Comparison of ENCODE assay signal across 8 cellular contexts in genomic region chr3:56801597-56802410, GRCh38. TPM values are rescaled to one million over a fixed set of nuclear protein-coding genes. Genes with fewer than 3 reads are reported as not detected.
DNase-seq lines count a peak whose midpoint lies in the region; ATAC-seq and TF ChIP-seq lines count a peak whose summit lies in the region.

A gene with protein sequence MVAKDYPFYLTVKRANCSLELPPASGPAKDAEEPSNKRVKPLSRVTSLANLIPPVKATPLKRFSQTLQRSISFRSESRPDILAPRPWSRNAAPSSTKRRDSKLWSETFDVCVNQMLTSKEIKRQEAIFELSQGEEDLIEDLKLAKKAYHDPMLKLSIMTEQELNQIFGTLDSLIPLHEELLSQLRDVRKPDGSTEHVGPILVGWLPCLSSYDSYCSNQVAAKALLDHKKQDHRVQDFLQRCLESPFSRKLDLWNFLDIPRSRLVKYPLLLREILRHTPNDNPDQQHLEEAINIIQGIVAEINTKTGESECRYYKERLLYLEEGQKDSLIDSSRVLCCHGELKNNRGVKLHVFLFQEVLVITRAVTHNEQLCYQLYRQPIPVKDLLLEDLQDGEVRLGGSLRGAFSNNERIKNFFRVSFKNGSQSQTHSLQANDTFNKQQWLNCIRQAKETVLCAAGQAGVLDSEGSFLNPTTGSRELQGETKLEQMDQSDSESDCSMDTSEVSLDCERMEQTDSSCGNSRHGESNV (minus strand): TSS chr3:56801949. CDS start chr3:56801798, 151 bp downstream.

- peak within 1 kb of the TSS; percentile 93 for H3K27ac Mint-ChIP-seq in CD8-positive, alpha-beta T cell
- H3K27ac Mint-ChIP-seq in activated T-cell treated with anti-CD3 and anti-CD28 coated beads, Interleukin-2, amount 50 U/mL, for 24 hours = peak within 1 kb of the TSS; percentile 94

- peak within 1 kb of the TSS; percentile 94 for H3K4me2 ChIP-seq in OCI-LY3 (ENCODE audit: low read length)

- peak within 1 kb of the TSS; percentile 95 for H3K4me3 Mint-ChIP-seq in CD8-positive, alpha-beta T cell
- peak within 1 kb of the TSS; percentile 91 for H3K4me3 Mint-ChIP-seq in activated T-cell treated with anti-CD3 and anti-CD28 coated beads, Interleukin-2, amount 50 U/mL, for 24 hours

- no peaks in the 10 kb centered on the region for H3K9me3 Mint-ChIP-seq in CD8-positive, alpha-beta T cell
- H3K9me3 Mint-ChIP-seq in activated T-cell treated with anti-CD3 and anti-CD28 coated beads, Interleukin-2, amount 50 U/mL, for 24 hours = no peaks in the 10 kb centered on the region

- no peaks in the 10 kb centered on the region for H3K36me3 ChIP-seq in CD8-positive, alpha-beta T cell (ENCODE audit: insufficient read depth, low read length)
- H3K36me3 ChIP-seq in OCI-LY3 (replicated peaks; ENCODE audit: low read depth, low read length) (no peaks in the 10 kb centered on the region), esophagus (ENCODE audit: control insufficient read depth in 2 of 2, insufficient read depth in 2 of 2, low read length in 1 of 2) (no peaks in the 10 kb centered on the region), muscle layer of colon (ENCODE audit: insufficient read depth, low read length) (no peaks in the 10 kb centered on the region)

- ATAC-seq in CD8-positive, alpha-beta T cell = peak; percentile 82
- peak; percentile 90 for ATAC-seq in GM19397 (IDR thresholded peaks at IDR 0.05; ENCODE audit: unreplicated experiment)
- ATAC-seq in HG03571 (IDR thresholded peaks at IDR 0.05; ENCODE audit: unreplicated experiment) = peak; percentile 89

- H3K27me3 ChIP-seq in CD8-positive, alpha-beta T cell (ENCODE audit: insufficient read depth, low read length) = no peaks in the 10 kb centered on the region
- peaks cover 4% of the 10 kb centered on the region; the same call in 1 of the 2 replicates for H3K27me3 ChIP-seq in OCI-LY3 (ENCODE audit: low read depth, low read length)
- no peaks in the 10 kb centered on the region for H3K27me3 ChIP-seq in esophagus (ENCODE audit: control insufficient read depth in 1 of 2, insufficient read depth in 2 of 2, low read length in 2 of 2)
- no peaks in the 10 kb centered on the region for H3K27me3 ChIP-seq in muscle layer of colon (ENCODE audit: control insufficient read depth in 1 of 2, insufficient read depth in 2 of 2, low read length in 2 of 2)

- intact Hi-C loops in CD8-positive, alpha-beta T cell (cut with DNase I, micrococcal nuclease) = loop anchor here (1.0 to 5.0 kb wide), 7 partner anchors 100 to 425 kb away; partner anchors contain the start of genes APPL1 (in 1 of the 2) and CCDC66 (in 1 of the 2)

- peaks cover 3% of the 10 kb centered on the region; the same call in 1 of the 2 replicates for H3K79me2 ChIP-seq in OCI-LY3 (ENCODE audit: low read length)

- POLR2A ChIA-PET in CD8-positive, alpha-beta T cell (lab: Charles Lee) = interaction anchor here (0.6 to 6.7 kb wide), 16 partner anchors 9 to 187 kb away, joined by 3 to 182 read pairs (median 6); partner anchors contain the start of gene TASOR

- H3K9ac ChIP-seq in OCI-LY3 (ENCODE audit: low read length) (peak within 1 kb of the TSS; percentile 66), muscle layer of colon (ENCODE audit: low read length) (peak within 1 kb of the TSS; percentile 47)

- WGBS in esophagus, 2 donors = 1% methylated on average over 49 to 65 of the region's 65 CpGs

- peak; percentile 82 to 96 (median 86) for DNase-seq in CD8-positive, alpha-beta T cell
- DNase-seq in activated T-cell treated with anti-CD3 and anti-CD28 coated beads, Interleukin-2, amount 50 U/mL, for 24 hours = peak; percentile 98
- DNase-seq in stimulated activated CD8-positive, alpha-beta memory T cell treated with anti-CD3 and anti-CD28 coated beads, Interleukin-7, amount 100 ng/mL, for 4 hours (ENCODE audit: low read depth in 2 of 2) = peak; percentile 76 to 88

- no peaks in the 10 kb centered on the region for H3K9me3 ChIP-seq in CD8-positive, alpha-beta T cell (ENCODE audit: low read length)
- H3K9me3 ChIP-seq in OCI-LY3 (ENCODE audit: insufficient read depth, low read length) = no peaks in the 10 kb centered on the region
- no peaks in the 10 kb centered on the region for H3K9me3 ChIP-seq in esophagus (ENCODE audit: control insufficient read depth in 2 of 2, insufficient read depth in 1 of 2, low read depth in 1 of 2, low read length in 1 of 2)
- H3K9me3 ChIP-seq in muscle layer of colon (ENCODE audit: low read length) = no peaks in the 10 kb centered on the region

- TF ChIP-seq CTCF in CD8-positive, alpha-beta T cell (IDR thresholded peaks at IDR 0.05) = peak; percentile 56
- TF ChIP-seq CTCF in OCI-LY3 (IDR thresholded peaks at IDR 0.05; ENCODE audit: low read depth, low read length) = peak; percentile 85

- H2AFZ ChIP-seq in OCI-LY3 (ENCODE audit: low read depth, low read length) = peak within 1 kb of the TSS; percentile 88

- H3K4me3 ChIP-seq in CD8-positive, alpha-beta T cell (ENCODE audit: low read depth, low read length) = peak within 1 kb of the TSS; percentile 98
- H3K4me3 ChIP-seq in OCI-LY3 (ENCODE audit: low read length) (peak within 1 kb of the TSS; percentile 85), esophagus (ENCODE audit: low read depth in 1 of 2, low read length in 2 of 2) (peak within 1 kb of the TSS; percentile 61 to 80), muscle layer of colon (ENCODE audit: low read depth in 1 of 2, low read length in 2 of 2) (peak within 1 kb of the TSS; percentile 76 to 85)

- 0 out of 2 replicates have a peak, but pooled peaks cover 6% of the 10 kb centered on the region for H4K20me1 ChIP-seq in OCI-LY3 (ENCODE audit: insufficient read depth, low read length)

- H3K36me3 Mint-ChIP-seq in CD8-positive, alpha-beta T cell = peaks cover 25% of the 10 kb centered on the region
- H3K36me3 Mint-ChIP-seq in activated T-cell treated with anti-CD3 and anti-CD28 coated beads, Interleukin-2, amount 50 U/mL, for 24 hours (ENCODE audit: low read depth) = peaks cover 26% of the 10 kb centered on the region

- H3K27ac ChIP-seq in CD8-positive, alpha-beta T cell (ENCODE audit: low read depth, low read length) = peak within 1 kb of the TSS; percentile 71
- H3K27ac ChIP-seq in OCI-LY3 (ENCODE audit: low read length) (0 out of 2 replicates have a peak within 1 kb of the TSS, but pooled peaks have one; percentile 13), esophagus (ENCODE audit: low read depth in 2 of 2, low read length in 1 of 2) (peak within 1 kb of the TSS; percentile 55 to 65), muscle layer of colon (ENCODE audit: low read depth, low read length) (peak within 1 kb of the TSS; percentile 61)

- peaks cover 37% of the 10 kb centered on the region for H3K4me1 Mint-ChIP-seq in CD8-positive, alpha-beta T cell (ENCODE audit: low read depth)
- H3K4me1 Mint-ChIP-seq in activated T-cell treated with anti-CD3 and anti-CD28 coated beads, Interleukin-2, amount 50 U/mL, for 24 hours (ENCODE audit: low read depth) = peaks cover 41% of the 10 kb centered on the region

- H3K4me1 ChIP-seq in CD8-positive, alpha-beta T cell (ENCODE audit: insufficient read depth, low read length) = peaks cover 23% of the 10 kb centered on the region
- H3K4me1 ChIP-seq in OCI-LY3 (ENCODE audit: low read length) (peaks cover 47% of the 10 kb centered on the region), esophagus (ENCODE audit: control insufficient read depth in 2 of 2, insufficient read depth in 2 of 2, low read length in 1 of 2) (peaks cover 0 to 15% of the 10 kb centered on the region in 2 donors), muscle layer of colon (ENCODE audit: insufficient read depth, low read length) (peaks cover 47% of the 10 kb centered on the region)

- H3K27me3 Mint-ChIP-seq in CD8-positive, alpha-beta T cell (ENCODE audit: low read depth) = no peaks in the 10 kb centered on the region
- H3K27me3 Mint-ChIP-seq in activated T-cell treated with anti-CD3 and anti-CD28 coated beads, Interleukin-2, amount 50 U/mL, for 24 hours = no peaks in the 10 kb centered on the region

- CTCF ChIA-PET in CD8-positive, alpha-beta T cell (lab: Charles Lee) = interaction anchor here (0.6 to 12.9 kb wide), 27 partner anchors 9 to 194 kb away, joined by 3 to 222 read pairs (median 6); no protein-coding TSS in a partner anchor

RNA-seq across cellular contexts. Expression of the gene that starts here (rescaled TPM):
- 10 to 100 TPM; 38.8 to 39.9 TPM for total RNA-seq in CD8-positive, alpha-beta T cell
- 10 to 100 TPM; 11.1 to 13.2 TPM for polyA plus RNA-seq in esophagus

Comparison
In these comparisons a context has a peak if more than half of its experiments do, and no peak if none do; other contexts are left out.
1. Peak in every context shown above with its lines: DNase-seq, ATAC-seq, H3K4me3 ChIP-seq and H3K27ac ChIP-seq.
2. H3K27ac ChIP-seq: peak in every context shown above with its lines; median percentile 71 in CD8-positive, alpha-beta T cell; 61 in muscle layer of colon; 60 in esophagus; 13 in OCI-LY3.